3 cellular contexts compared by ENCODE assay signal in the genomic region with DNA sequence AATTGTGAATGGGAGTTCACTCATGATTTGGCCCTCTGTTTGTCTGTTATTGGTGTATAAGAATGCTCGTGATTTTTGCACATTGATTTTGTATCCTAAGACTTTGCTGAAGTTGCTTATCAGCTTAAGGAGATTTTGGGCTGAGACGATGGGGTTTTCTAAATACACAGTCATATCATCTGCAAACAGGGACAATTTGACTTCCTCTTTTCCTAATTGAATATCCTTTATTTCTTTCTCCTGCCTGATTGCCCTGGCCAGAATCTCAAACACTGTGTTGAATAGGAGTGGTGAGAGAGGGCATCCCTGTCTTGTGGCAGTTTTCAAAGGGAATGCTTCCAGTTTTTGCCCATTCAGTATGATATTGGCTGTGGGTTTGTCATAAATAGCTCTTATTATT. TPM values are rescaled to one million over a fixed set of nuclear protein-coding genes. Genes with fewer than 3 reads are reported as not detected.
DNase-seq lines count a peak whose midpoint lies in the region; ATAC-seq, FAIRE-seq and TF ChIP-seq lines count a peak whose summit lies in the region.
"Not testable (repeated sequence)": the region's sequence is repeated elsewhere in the genome, so short reads cannot be mapped to it uniquely, and the experiment has no call there.

No MANE protein-coding gene starts in this region.

- H3K4me3 ChIP-seq in K562, result not testable (repeated sequence)

- H3K4me3 Mint-ChIP-seq in activated naive CD4-positive, alpha-beta T cell treated with anti-CD3 and anti-CD28 coated beads, Interleukin-2, amount 10 ng/mL, durations not matched to agents 7 days and 5 days; memory B cell: not testable (repeated sequence)

- peaks cover 55% of the 10 kb centered on the region for H3K4me1 Mint-ChIP-seq in activated naive CD4-positive, alpha-beta T cell treated with anti-CD3 and anti-CD28 coated beads, Interleukin-2, amount 10 ng/mL, durations not matched to agents 7 days and 5 days
- peaks cover 36% of the 10 kb centered on the region for H3K4me1 Mint-ChIP-seq in memory B cell

- H3K9me3 Mint-ChIP-seq in activated naive CD4-positive, alpha-beta T cell treated with anti-CD3 and anti-CD28 coated beads, Interleukin-2, amount 10 ng/mL, durations not matched to agents 7 days and 5 days, result peaks cover 11% of the 10 kb centered on the region
- not testable (repeated sequence) for H3K9me3 Mint-ChIP-seq in memory B cell

- WGBS in K562 (ENCODE audit: insufficient coverage, low coverage, missing lambda C conversion rate), result 14% methylated on average over 2 of the region's 2 CpGs

- not testable (repeated sequence) for H3K27ac ChIP-seq in K562 (ENCODE audit: extremely low read depth, low read depth, low read length)

- peaks cover 15% of the 10 kb centered on the region for H4K20me1 ChIP-seq in K562 (replicated peaks; ENCODE audit: control insufficient read depth, insufficient read depth, low read length)

- not testable (repeated sequence) for TF ChIP-seq CTCF in K562 (IDR thresholded peaks at IDR 0.05 in 2 of 3, conservative IDR thresholded peaks at IDR 0.05 in 1 of 3; ENCODE audit: insufficient read depth in 2 of 3, low read depth in 1 of 3, low read length in 3 of 3)

- POLR2A ChIA-PET in K562 (lab: Yijun Ruan, JAX), result interaction anchor here (1.0 kb wide), 1 partner anchor 20 kb away, joined by 3 read pairs; no protein-coding TSS in a partner anchor

- H3K27me3 Mint-ChIP-seq in activated naive CD4-positive, alpha-beta T cell treated with anti-CD3 and anti-CD28 coated beads, Interleukin-2, amount 10 ng/mL, durations not matched to agents 7 days and 5 days; memory B cell: not testable (repeated sequence)

- TF ChIP-seq RAD21 in K562 (CRISPR knock-in tag; conservative IDR thresholded peaks at IDR 0.05 in 1 of 2, IDR thresholded peaks at IDR 0.05 in 1 of 2), result not testable (repeated sequence)

- H3K79me2 ChIP-seq in K562 (ENCODE audit: control insufficient read depth, insufficient read depth, low read length), result peaks cover 66% of the 10 kb centered on the region

- CTCF ChIA-PET in activated naive CD4-positive, alpha-beta T cell treated with anti-CD3 and anti-CD28 coated beads, Interleukin-2, amount 10 ng/mL, durations not matched to agents 7 days and 5 days (lab: Charles Lee); K562 (lab: Yijun Ruan, JAX; ENCODE audit: low intra/inter-chr PET ratio): not testable (repeated sequence)

- H3K9me1 ChIP-seq in K562 (ENCODE audit: control insufficient read depth, insufficient read depth, low read length), result not testable (repeated sequence)

- ATAC-seq in K562; memory B cell (ENCODE audit: low read depth): not testable (repeated sequence)

- in situ Hi-C loops in K562 (cut with MboI), result not testable (repeated sequence)

- not testable (repeated sequence) for H2AFZ ChIP-seq in K562 (ENCODE audit: low read depth, low read length)

- TF ChIP-seq POLR2A in K562 (conservative IDR thresholded peaks at IDR 0.05), result not testable (repeated sequence)

- H3K4me2 ChIP-seq in K562 (ENCODE audit: insufficient read depth, low read length), result not testable (repeated sequence)

- intact Hi-C loops in K562 (cut with micrococcal nuclease), result not testable (repeated sequence)

- TF ChIP-seq EP300 in K562 (IDR thresholded peaks at IDR 0.05; ENCODE audit: low read length), result not testable (repeated sequence)

- H3K36me3 ChIP-seq in K562 (ENCODE audit: control insufficient read depth, insufficient read depth, low read length), result peaks cover 37% of the 10 kb centered on the region

- not testable (repeated sequence) for DNase-seq in activated naive CD4-positive, alpha-beta T cell treated with anti-CD3 and anti-CD28 coated beads, Interleukin-2, amount 10 ng/mL, durations not matched to agents 7 days and 5 days; K562 (ENCODE audit: extremely low read depth in 1 of 4, low spot score in 3 of 4); memory B cell (ENCODE audit: low spot score in 2 of 2)

- H3K27me3 ChIP-seq in K562 (ENCODE audit: control insufficient read depth in 2 of 2, insufficient read depth in 2 of 2, low read length in 2 of 2), result not testable (repeated sequence)

- BruUV-seq in K562 (replicated peaks; lab: Mats Ljungman, UMichigan), result not testable (repeated sequence)

- H3K9me3 ChIP-seq in K562 (replicated peaks; ENCODE audit: control insufficient read depth, insufficient read depth, low read depth, low read length), result not testable (repeated sequence)

- H3K9ac ChIP-seq in K562 (ENCODE audit: insufficient read depth in 1 of 2, low read depth in 2 of 2, low read length in 2 of 2), result not testable (repeated sequence)

- not testable (repeated sequence) for FAIRE-seq in K562 (lab: Jason Lieb, UNC)

- peak overlapping the region; percentile 55 for H3K27ac Mint-ChIP-seq in activated naive CD4-positive, alpha-beta T cell treated with anti-CD3 and anti-CD28 coated beads, Interleukin-2, amount 10 ng/mL, durations not matched to agents 7 days and 5 days
- peak overlapping the region; percentile 47 for H3K27ac Mint-ChIP-seq in memory B cell

- H3K4me1 ChIP-seq in K562 (replicated peaks in 1 of 2; ENCODE audit: control insufficient read depth in 2 of 2, insufficient read depth in 2 of 2, low read length in 2 of 2), result not testable (repeated sequence)

- H3K36me3 Mint-ChIP-seq in activated naive CD4-positive, alpha-beta T cell treated with anti-CD3 and anti-CD28 coated beads, Interleukin-2, amount 10 ng/mL, durations not matched to agents 7 days and 5 days, result peaks cover 72% of the 10 kb centered on the region
- peaks cover 50% of the 10 kb centered on the region for H3K36me3 Mint-ChIP-seq in memory B cell

TF ChIP-seq in K562, 482 proteins besides CTCF, POLR2A, EP300 and RAD21:
- TF ChIP-seq HDAC1 (IDR thresholded peaks at IDR 0.05) (peak in 1 of 2 experiments; percentile 35; a peak in 1 of 4 replicates), FOXA3 (CRISPR knock-in tag; conservative IDR thresholded peaks at IDR 0.05 in 1 of 2, IDR thresholded peaks at IDR 0.05 in 1 of 2) (0 out of 4 replicates have a peak, but pooled peaks of 1 of the 2 experiments have one; percentile 10), TAL1 (IDR thresholded peaks at IDR 0.05) (peak; percentile 17; the same call in 1 of the 2 replicates), ARID1B (IDR thresholded peaks at IDR 0.05) (peak; percentile 56; the same call in 1 of the 2 replicates), CBFA2T3 (IDR thresholded peaks at IDR 0.05) (0 out of 2 replicates have a peak, but pooled peaks have one; percentile 16), TCF3 (CRISPR knock-in tag; IDR thresholded peaks at IDR 0.05) (0 out of 2 replicates have a peak, but pooled peaks have one; percentile 21), KDM1A (IDR thresholded peaks at IDR 0.05) (peak in 1 of 2 experiments; percentile 32; a peak in 2 of 4 replicates), SPI1 (IDR thresholded peaks at IDR 0.05; ENCODE audit: borderline replicate concordance, low read depth, low read length) (peak; percentile 70; the same call in 1 of the 2 replicates)

RNA-seq across cellular contexts. Expression of a gene that starts 43.8 kb away (rescaled TPM):
- 115 and 326 TPM in 2 replicates for total RNA-seq in K562 (2011; cell fraction: chromatin; rRNA removed; ENCODE audit: low replicate concordance)
- total RNA-seq in K562 (2011; cell fraction: nucleolus; rRNA removed), result 62.0 and 78.6 TPM in 2 replicates
- total RNA-seq in K562 (2011; cell fraction: nucleoplasm; rRNA removed), result 144 and 212 TPM in 2 replicates
- total RNA-seq in K562 (2014; rRNA removed), result 29.9 and 41.8 TPM in 2 replicates
- total RNA-seq in K562 (2014; rRNA removed; fragmentation: Illumina TruSeq; extraction: Trizol), result 39.3 and 47.4 TPM in 2 replicates
- total RNA-seq in K562 (2015; rRNA removed; fragmentation: Illumina TruSeq; extraction: Trizol), result 32.8 and 33.9 TPM in 2 replicates
- total RNA-seq in K562 (2021), result 67.6 and 80.7 TPM in 2 replicates
- 16.1 and 17.0 TPM in 2 replicates for polyA plus RNA-seq in K562 (2011; rRNA removed)
- 11.1 and 15.9 TPM in 2 replicates for polyA plus RNA-seq in K562 (2011; cell fraction: cytosol; rRNA removed)
- 97.0 and 123 TPM in 2 replicates for polyA plus RNA-seq in K562 (2011; cell fraction: nucleus; rRNA removed)
- 23.0 and 24.9 TPM in 2 replicates for polyA plus RNA-seq in K562 (2012)
- polyA plus RNA-seq in K562 (2014; fragmentation: Illumina TruSeq; extraction: Trizol), result 23.0 and 28.7 TPM in 2 replicates
- 1 to 10 TPM; 4.4 to 4.7 TPM for polyA plus RNA-seq in K562 (2014; fragmentation: Nextera tagmentation; extraction: Ambion mirVana)
- polyA plus RNA-seq in K562 (2014; rRNA removed), result 27.3 and 31.7 TPM in 2 replicates
- 84.2 and 91.2 TPM in 2 replicates for polyA minus RNA-seq in K562 (2011; rRNA and poly(A)+ RNA removed)
- 23.9 and 28.3 TPM in 2 replicates for polyA minus RNA-seq in K562 (2011; cell fraction: cytosol; rRNA and poly(A)+ RNA removed)
- polyA minus RNA-seq in K562 (2011; cell fraction: nucleus; rRNA and poly(A)+ RNA removed), result 74.0 and 74.6 TPM in 2 replicates
